28 cellular contexts compared by ENCODE assay signal in genomic region chr7:144534655-144535395, GRCh38.
"Had no signal": no experiment of that assay in that cellular context is flagged by ENCODE, and none has a peak within 500 bp of the region (broad histone marks: within the 10 kb centered on the region; RNA-seq: fewer than 3 reads in every experiment).

No MANE protein-coding gene starts in this region.

- H3K27ac Mint-ChIP-seq: activated CD4-positive, alpha-beta T cell treated with anti-CD3 and anti-CD28 coated beads for 36 hours; activated CD8-positive, alpha-beta memory T cell treated with anti-CD3 and anti-CD28 coated beads, Interleukin-2, amount 10 ng/mL, durations not matched to agents 7 days and 5 days; activated CD8-positive, alpha-beta T cell treated with anti-CD3 and anti-CD28 coated beads, Interleukin-2, amount 10 ng/mL, durations not matched to agents 7 days and 5 days; activated naive CD4-positive, alpha-beta T cell treated with anti-CD3 and anti-CD28 coated beads, Interleukin-2, amount 50 U/mL, for 24 hours; activated T-helper 2 cell treated with anti-CD3 and anti-CD28 coated beads, Interferon-gamma antibody, Interleukin-2, Interleukin-4, amounts not matched to agents 10 μg/mL and 5 μg/mL and 100 μg/mL, durations not matched to agents 14 hours and 24 hours and 36 hours; dendritic cell treated with granulocyte-macrophage colony-stimulating factor and Interleukin-4, amounts not matched to agents 40 ng/mL and 50 ng/mL, for 4 days; nephron; T-helper 2 cell treated with Interferon-gamma antibody and Interleukin-4, amounts not matched to agents 5 μg/mL and 100 μg/mL, for 36 hours had no signal

- H3K27me3 ChIP-seq: gastrocnemius medialis, pancreas, suprapubic skin, tibial artery had no signal

- H3K27me3 Mint-ChIP-seq: activated CD4-positive, alpha-beta T cell treated with anti-CD3 and anti-CD28 coated beads for 36 hours; activated CD8-positive, alpha-beta memory T cell treated with anti-CD3 and anti-CD28 coated beads, Interleukin-2, amount 10 ng/mL, durations not matched to agents 7 days and 5 days; activated naive CD4-positive, alpha-beta T cell treated with anti-CD3 and anti-CD28 coated beads, Interleukin-2, amount 50 U/mL, for 24 hours; central memory CD8-positive, alpha-beta T cell; dendritic cell treated with granulocyte-macrophage colony-stimulating factor and Interleukin-4, amounts not matched to agents 40 ng/mL and 50 ng/mL, for 4 days had no signal

- DNase-seq: activated CD4-positive, alpha-beta T cell treated with anti-CD3 and anti-CD28 coated beads for 36 hours; activated CD4-positive, CD25-positive, alpha-beta regulatory T cell; activated CD8-positive, alpha-beta memory T cell treated with anti-CD3 and anti-CD28 coated beads, Interleukin-2, amount 10 ng/mL, durations not matched to agents 7 days and 5 days; activated CD8-positive, alpha-beta T cell treated with anti-CD3 and anti-CD28 coated beads, Interleukin-2, amount 10 ng/mL, durations not matched to agents 7 days and 5 days; activated T-cell treated with anti-CD3 and anti-CD28 coated beads, Interleukin-2, amount 50 U/mL, for 48 hours; anterior cingulate cortex; gastrocnemius medialis; glutamatergic neuron; hippocampal formation; islet precursor cell; left ventricle myocardium inferior; pancreas; psoas muscle; stimulated activated CD4-positive, alpha-beta T cell treated with anti-CD3 and anti-CD28 coated beads, Interleukin-1b, Interleukin-23, amount 100 ng/mL, for 48 hours; stimulated activated CD4-positive, alpha-beta T cell treated with anti-CD3 and anti-CD28 coated beads, Interleukin-4, amount 100 ng/mL, for 4 hours; stimulated activated naive CD4-positive, alpha-beta T cell; T-helper 1 cell; tibial artery had no signal

- H3K4me1 Mint-ChIP-seq: activated CD4-positive, alpha-beta T cell treated with anti-CD3 and anti-CD28 coated beads for 36 hours; activated naive CD4-positive, alpha-beta T cell treated with anti-CD3 and anti-CD28 coated beads, Interleukin-2, amount 50 U/mL, for 24 hours; central memory CD8-positive, alpha-beta T cell had no signal

- H3K4me3 ChIP-seq: gastrocnemius medialis, left ventricle myocardium inferior, lung, pancreas, psoas muscle, smooth muscle cell, suprapubic skin, tibial artery had no signal

- H3K36me3 ChIP-seq: gastrocnemius medialis, left ventricle myocardium inferior, pancreas, suprapubic skin, tibial artery had no signal

- ATAC-seq: activated CD4-positive, alpha-beta T cell treated with anti-CD3 and anti-CD28 coated beads for 36 hours; activated CD8-positive, alpha-beta memory T cell treated with anti-CD3 and anti-CD28 coated beads, Interleukin-2, amount 10 ng/mL, durations not matched to agents 7 days and 5 days; activated CD8-positive, alpha-beta T cell treated with anti-CD3 and anti-CD28 coated beads, Interleukin-2, amount 10 ng/mL, durations not matched to agents 7 days and 5 days; gastrocnemius medialis; pancreas; psoas muscle had no signal

- H3K4me3 Mint-ChIP-seq: activated CD4-positive, alpha-beta T cell treated with anti-CD3 and anti-CD28 coated beads for 36 hours; activated CD8-positive, alpha-beta memory T cell treated with anti-CD3 and anti-CD28 coated beads, Interleukin-2, amount 10 ng/mL, durations not matched to agents 7 days and 5 days; activated CD8-positive, alpha-beta T cell treated with anti-CD3 and anti-CD28 coated beads, Interleukin-2, amount 10 ng/mL, durations not matched to agents 7 days and 5 days; activated naive CD4-positive, alpha-beta T cell treated with anti-CD3 and anti-CD28 coated beads, Interleukin-2, amount 50 U/mL, for 24 hours; central memory CD8-positive, alpha-beta T cell; dendritic cell treated with granulocyte-macrophage colony-stimulating factor and Interleukin-4, amounts not matched to agents 40 ng/mL and 50 ng/mL, for 4 days; nephron; T-helper 2 cell treated with Interferon-gamma antibody and Interleukin-4, amounts not matched to agents 5 μg/mL and 100 μg/mL, for 36 hours had no signal

- H3K9me3 ChIP-seq: gastrocnemius medialis, pancreas had no signal

- H3K4me1 ChIP-seq: gastrocnemius medialis, left ventricle myocardium inferior, pancreas, psoas muscle, suprapubic skin, tibial artery had no signal

- H3K9me3 Mint-ChIP-seq: activated naive CD4-positive, alpha-beta T cell treated with anti-CD3 and anti-CD28 coated beads, Interleukin-2, amount 50 U/mL, for 24 hours; activated T-helper 2 cell treated with anti-CD3 and anti-CD28 coated beads, Interferon-gamma antibody, Interleukin-2, Interleukin-4, amounts not matched to agents 10 μg/mL and 5 μg/mL and 100 μg/mL, durations not matched to agents 14 hours and 24 hours and 36 hours; central memory CD8-positive, alpha-beta T cell; dendritic cell treated with granulocyte-macrophage colony-stimulating factor and Interleukin-4, amounts not matched to agents 40 ng/mL and 50 ng/mL, for 4 days had no signal

- H3K27ac ChIP-seq: epithelial cell of prostate, gastrocnemius medialis, left ventricle myocardium inferior, pancreas, psoas muscle, suprapubic skin, tibial artery had no signal
